In the genomic region with DNA sequence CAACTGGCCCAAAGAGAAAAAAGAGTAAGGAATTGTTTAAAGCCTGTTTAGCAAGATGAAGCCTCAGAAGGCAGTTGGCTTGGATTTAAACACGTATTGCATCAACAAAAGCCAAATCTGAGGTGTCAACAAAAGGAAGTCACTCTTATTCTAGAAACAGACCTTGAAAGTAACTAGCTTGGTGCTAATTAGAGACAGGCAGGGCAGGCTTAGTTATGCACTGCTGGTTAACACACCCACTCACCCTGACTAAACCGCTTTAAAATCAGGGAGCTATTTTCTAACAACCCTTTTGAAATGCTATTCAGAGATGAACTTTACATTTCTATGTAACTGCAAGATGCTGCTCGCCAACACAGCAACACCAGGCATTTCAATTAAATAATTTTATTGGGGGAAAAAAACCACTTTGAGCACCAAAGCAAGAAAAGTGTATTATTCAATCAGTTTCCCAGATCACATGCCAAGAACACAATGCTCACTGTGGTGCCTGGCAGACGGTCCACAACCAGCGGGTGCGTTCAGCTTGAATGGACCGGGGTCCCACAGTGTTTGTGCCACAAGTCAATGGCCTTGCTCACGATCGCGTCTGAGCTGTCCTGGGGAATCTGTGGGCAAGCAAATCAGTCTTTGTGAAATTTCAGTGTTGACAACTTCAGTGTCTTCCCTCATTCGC, we compare ENCODE assay signal across 9 cellular contexts. TPM values are rescaled to one million over a fixed set of nuclear protein-coding genes. Genes with fewer than 3 reads are reported as not detected.
DNase-seq lines count a peak whose midpoint lies in the region; ATAC-seq and TF ChIP-seq lines count a peak whose summit lies in the region.
"Had no signal": no experiment of that assay in that cellular context is flagged by ENCODE, and none has a peak within 500 bp of the region (broad histone marks: within the 10 kb centered on the region; RNA-seq: fewer than 3 reads in every experiment).

No MANE protein-coding gene starts in this region.

- no peaks in the 10 kb centered on the region for H3K36me3 ChIP-seq in KMS-11 (ENCODE audit: insufficient read depth)

- no peaks in the 10 kb centered on the region for H3K27me3 ChIP-seq in KMS-11 (ENCODE audit: insufficient read depth, low read depth)
- H3K27me3 ChIP-seq: MG63 had no signal

- H3K9ac ChIP-seq in KMS-11, result no peak overlapping the region

- ATAC-seq in GM21360 (IDR thresholded peaks at IDR 0.05; ENCODE audit: unreplicated experiment), result peak; percentile 34
- ATAC-seq in HG02981 (IDR thresholded peaks at IDR 0.05; ENCODE audit: unreplicated experiment), result no peak

- DNase-seq in CD1c-positive myeloid dendritic cell (ENCODE audit: extremely low spot score) (peak; percentile 65), globus pallidus (ENCODE audit: low spot score) (peak; percentile 51), G401 (ENCODE audit: low spot score) (no peak), 8988T (no peak), NOMO-1 treated with dmso at 0.1 percent for 144 hours (lab: John Stamatoyannopoulos, UW; ENCODE audit: unreplicated experiment) (no peak)
- DNase-seq: MG63 had no signal

- H3K4me1 ChIP-seq in KMS-11 (ENCODE audit: low read depth, poor library complexity, severe bottlenecking), result peaks cover 39% of the 10 kb centered on the region

- H3K4me2 ChIP-seq in KMS-11, result peak overlapping the region; percentile 96

- TF ChIP-seq CTCF in KMS-11 (conservative IDR thresholded peaks at IDR 0.05; ENCODE audit: low read depth, low read length), result no peak

- peak overlapping the region; percentile 53 for H3K27ac ChIP-seq in KMS-11

- H2AFZ ChIP-seq in KMS-11 (ENCODE audit: low read depth), result peak overlapping the region; percentile 7; the same call in 1 of the 2 replicates

- no peak overlapping the region for H3K4me3 ChIP-seq in KMS-11 (IDR thresholded peaks at IDR 0.05; ENCODE audit: insufficient read depth, low read depth, low read length)
- H3K4me3 ChIP-seq: MG63 had no signal

- in situ Hi-C loops in G401 (cut with HindIII; ENCODE audit: low sequenced_read_pairs), result no loop called here

- H3K79me2 ChIP-seq in KMS-11 (ENCODE audit: insufficient read depth, low read depth), result no peaks in the 10 kb centered on the region

- no peaks in the 10 kb centered on the region for H4K20me1 ChIP-seq in KMS-11 (ENCODE audit: insufficient read depth)

RNA-seq across cellular contexts. Expression of gene TBC1D7, which starts 23.6 kb away (rescaled TPM):
- 45.5 and 45.9 TPM in 2 replicates for total RNA-seq in G401 (2014; rRNA removed; shearing (Covaris generic))

Comparison
In these comparisons a context has a peak if more than half of its experiments do, and no peak if none do; other contexts are left out.
1. DNase-seq: peak in CD1c-positive myeloid dendritic cell (single experiment) and globus pallidus (single experiment); none in G401 (single experiment), 8988T (single experiment) and NOMO-1 treated with dmso at 0.1 percent for 144 hours (single experiment).